Comparison of ENCODE assay signal across 8 cellular contexts in the genomic region with DNA sequence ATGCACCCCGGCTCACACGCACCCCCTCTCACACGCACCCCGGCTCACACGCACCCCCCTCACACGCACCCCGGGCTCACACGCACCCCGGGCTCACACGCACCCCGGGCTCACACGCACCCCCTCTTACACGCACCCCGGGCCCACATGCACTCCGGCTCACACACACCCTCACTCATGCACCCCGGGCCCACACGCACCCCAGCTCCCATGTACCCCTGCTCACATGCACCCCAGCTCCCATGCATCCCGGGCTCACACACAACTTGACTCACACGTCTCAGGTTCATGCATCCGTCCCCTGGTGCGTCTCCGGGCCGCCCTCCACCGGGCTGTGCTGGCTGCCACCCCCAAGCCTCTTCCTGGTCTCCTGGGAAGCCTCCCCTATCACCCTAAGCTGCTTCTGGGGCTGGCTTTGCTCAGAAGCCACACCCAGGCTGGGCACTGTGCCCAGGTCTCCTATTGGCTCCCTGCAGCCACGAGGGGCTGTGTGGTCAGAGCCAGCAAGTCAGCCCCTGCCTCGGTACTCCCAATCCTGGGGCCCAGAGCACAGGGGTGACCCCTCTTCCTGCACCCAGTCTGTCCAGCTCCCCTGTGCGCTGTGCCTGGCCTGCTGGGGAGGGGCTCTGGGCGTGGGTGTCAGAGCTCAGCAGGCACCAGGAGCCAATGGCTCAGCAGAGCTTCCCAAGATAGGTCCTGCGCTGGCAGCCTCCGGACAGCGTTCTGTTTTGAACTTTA. TPM values are rescaled to one million over a fixed set of nuclear protein-coding genes. Genes with fewer than 3 reads are reported as not detected.
A peak's percentile ranks its signal among the peaks of the same experiment; 100 is the strongest.
DNase-seq lines count a peak whose midpoint lies in the region; ATAC-seq and TF ChIP-seq lines count a peak whose summit lies in the region.

No MANE protein-coding gene starts in this region.

- no peak overlapping the region for H3K4me2 ChIP-seq in H9 (ENCODE audit: insufficient read depth, insufficient read length, low read length)

- H3K9ac ChIP-seq in H9 (ENCODE audit: extremely low read depth, insufficient read length, low read length): no peak overlapping the region

- H3K4me1 Mint-ChIP-seq in nephron (peaks cover 28% of the 10 kb centered on the region), H9 (peaks cover 22 to 67% of the 10 kb centered on the region in 2 experiments)

- H3K23me2 ChIP-seq in H9 (ENCODE audit: insufficient read length, low read depth, low read length, poor library complexity, severe bottlenecking): no peaks in the 10 kb centered on the region

- no peak overlapping the region for H2BK12ac ChIP-seq in H9 (ENCODE audit: insufficient read length, low read depth, low read length)

- H2BK5ac ChIP-seq in H9 (ENCODE audit: insufficient read length, low read length): no peak overlapping the region

- no peak overlapping the region; the same call in 1 of the 2 replicates for H3K14ac ChIP-seq in H9 (ENCODE audit: insufficient read depth, low read length)

- no peak overlapping the region for H2AFZ ChIP-seq in H9 (ENCODE audit: low read length)

- no peak overlapping the region for H3K56ac ChIP-seq in H9 (ENCODE audit: insufficient read length, low read depth, low read length)

- no peaks in the 10 kb centered on the region for H3K27me3 Mint-ChIP-seq in nephron (ENCODE audit: low read depth)
- H3K27me3 Mint-ChIP-seq in H9 (ENCODE audit: low read depth): peaks cover 21% of the 10 kb centered on the region

- H3K4me3 Mint-ChIP-seq in nephron (peak overlapping the region; percentile 74 to 86 (median 85)), H9 (no peak overlapping the region)

- no peak overlapping the region for H4K5ac ChIP-seq in H9 (ENCODE audit: insufficient read length, low read depth, low read length)

- H2BK120ac ChIP-seq in H9 (ENCODE audit: low read depth, low read length, poor library complexity, severe bottlenecking): no peak overlapping the region

- no peak overlapping the region for H4K91ac ChIP-seq in H9 (ENCODE audit: insufficient read length, low read depth, low read length)

- H2BK15ac ChIP-seq in H9 (ENCODE audit: low read depth, low read length): no peak overlapping the region

- no peaks in the 10 kb centered on the region; the same call in 1 of the 2 replicates for H3K4me1 ChIP-seq in H9 (ENCODE audit: insufficient read depth, low read length)

- no peak overlapping the region for H3K23ac ChIP-seq in H9 (ENCODE audit: insufficient read length, low read depth, low read length)

- no peaks in the 10 kb centered on the region for H3K79me2 ChIP-seq in H9 (ENCODE audit: insufficient read depth, low read length)

- H3K4ac ChIP-seq in H9 (ENCODE audit: low read depth, low read length): no peak overlapping the region

- no peaks in the 10 kb centered on the region for H3K9me3 ChIP-seq in H9 (ENCODE audit: control insufficient read depth, low read depth, low read length)

- H3K9me3 Mint-ChIP-seq in nephron: no peaks in the 10 kb centered on the region
- no peaks in the 10 kb centered on the region for H3K9me3 Mint-ChIP-seq in H9

- TF ChIP-seq CTCF in nephron (IDR thresholded peaks at IDR 0.05; ENCODE audit: unreplicated experiment in 3 of 3) (no peak), H9 (conservative IDR thresholded peaks at IDR 0.05) (no peak)

- H4K8ac ChIP-seq in H9 (replicated peaks; ENCODE audit: insufficient read length, low read depth, low read length): no peak overlapping the region

- peak overlapping the region; percentile 69 to 97 (median 90) for H3K27ac Mint-ChIP-seq in nephron
- H3K27ac Mint-ChIP-seq in H9: no peak overlapping the region

- H3K27ac ChIP-seq in H9 (ENCODE audit: insufficient read length, low read depth, low read length): no peak overlapping the region

- no peak overlapping the region for H3K18ac ChIP-seq in H9 (ENCODE audit: insufficient read length, low read depth, low read length)

- no peaks in the 10 kb centered on the region for H4K20me1 ChIP-seq in H9 (ENCODE audit: control insufficient read depth, insufficient read depth, insufficient read length)

- H3K36me3 Mint-ChIP-seq in nephron (ENCODE audit: low read depth) (no peaks in the 10 kb centered on the region), H9 (ENCODE audit: insufficient read depth in 1 of 3, low read depth in 3 of 3) (peaks cover 0 to 13% (median 0%) of the 10 kb centered on the region in 3 experiments; a peak in 3 of 7 replicates)

- no CpG with 5 or more reads among the region's 31 CpGs for WGBS in H9 (ENCODE audit: extremely low coverage, insufficient read length, low lambda C conversion rate)

- H2AK5ac ChIP-seq in H9 (ENCODE audit: insufficient read length, low read length): no peak overlapping the region

- no peak overlapping the region for H2BK20ac ChIP-seq in H9 (ENCODE audit: low read depth, low read length, poor library complexity, severe bottlenecking)

- no peak overlapping the region for H3T11ph ChIP-seq in H9 (ENCODE audit: low read length)

- DNase-seq in Daoy (ENCODE audit: low read depth) (peak; percentile 75), NCI-H510A treated with DMSO at 0.1 percent for 48 hours (lab: John Stamatoyannopoulos, UW) (peak; percentile 27), dermis blood vessel endothelial cell (peak; percentile 70), ecto neural progenitor cell (ENCODE audit: low spot score) (no peak), activated gamma-delta T cell treated with Interleukin-2 at 50 U/mL for 16 hours (no peak), H9 (no peak)

- no peaks in the 10 kb centered on the region for H3K79me1 ChIP-seq in H9 (ENCODE audit: insufficient read depth, low read depth, low read length, poor library complexity, severe bottlenecking)

- ATAC-seq in GM21619 (IDR thresholded peaks at IDR 0.05; ENCODE audit: unreplicated experiment): no peak

- H3K27me3 ChIP-seq in H9 (ENCODE audit: insufficient read depth, low read length): no peaks in the 10 kb centered on the region

RNA-seq across cellular contexts. Expression of a gene that starts 16.9 kb away (rescaled TPM):
- total RNA-seq in Daoy (2014; rRNA removed; shearing (Covaris generic)): 29.3 and 37.3 TPM in 2 replicates
- total RNA-seq in dermis blood vessel endothelial cell: 167 and 179 TPM in 2 replicates
- 63.9 and 64.6 TPM in 2 replicates for total RNA-seq in H9 (2021)

RNA-seq across cellular contexts. Expression of a gene that starts 17.2 kb away (rescaled TPM):
- 75.7 and 113 TPM in 2 replicates for total RNA-seq in Daoy (2014; rRNA removed; shearing (Covaris generic))
- total RNA-seq in dermis blood vessel endothelial cell (81.9 and 193 TPM in 2 replicates), H9 (2021) (133 and 135 TPM in 2 replicates)

RNA-seq across cellular contexts. Expression of a gene that starts 26.8 kb away (rescaled TPM):
- 246 and 253 TPM in 2 replicates for total RNA-seq in Daoy (2014; rRNA removed; shearing (Covaris generic))
- total RNA-seq in dermis blood vessel endothelial cell: 700 and 712 TPM in 2 replicates
- 138 and 142 TPM in 2 replicates for total RNA-seq in H9 (2021)

RNA-seq across cellular contexts. Expression of a gene that starts 31.8 kb away (rescaled TPM):
- total RNA-seq in Daoy (2014; rRNA removed; shearing (Covaris generic)): 5.3 and 9.0 TPM in 2 replicates
- total RNA-seq in dermis blood vessel endothelial cell (27.5 and 29.8 TPM in 2 replicates), H9 (2021) (28.8 and 29.0 TPM in 2 replicates)

RNA-seq across cellular contexts. Expression of a gene that starts 40.8 kb away (rescaled TPM):
- 10.9 and 24.2 TPM in 2 replicates for total RNA-seq in Daoy (2014; rRNA removed; shearing (Covaris generic))
- 41.4 and 76.9 TPM in 2 replicates for total RNA-seq in dermis blood vessel endothelial cell
- 62.3 and 67.3 TPM in 2 replicates for total RNA-seq in H9 (2021)

Comparison
In these comparisons a context has a peak if more than half of its experiments do, and no peak if none do; other contexts are left out.
1. DNase-seq: peak in Daoy (single experiment), NCI-H510A treated with DMSO at 0.1 percent for 48 hours (single experiment) and dermis blood vessel endothelial cell (single experiment); none in ecto neural progenitor cell (single experiment), activated gamma-delta T cell treated with Interleukin-2 at 50 U/mL for 16 hours (single experiment) and H9 (single experiment).
2. H3K27ac Mint-ChIP-seq: peak in nephron (3 of 3); none in H9 (0 of 3).
3. H3K4me3 Mint-ChIP-seq: peak in nephron (3 of 3); none in H9 (0 of 2).